ENCODE assay signal across 9 cellular contexts in genomic region chr20:50138479-50139393, GRCh38. TPM values are rescaled to one million over a fixed set of nuclear protein-coding genes. Genes with fewer than 3 reads are reported as not detected.
DNase-seq lines count a peak whose midpoint lies in the region; ATAC-seq and TF ChIP-seq lines count a peak whose summit lies in the region.
"Had no signal": no experiment of that assay in that cellular context is flagged by ENCODE, and none has a peak within 500 bp of the region (broad histone marks: within the 10 kb centered on the region; RNA-seq: fewer than 3 reads in every experiment).

No MANE protein-coding gene starts in this region.

- peaks cover 43% of the 10 kb centered on the region for H3K4me1 Mint-ChIP-seq in neural crest cell

- no peaks in the 10 kb centered on the region for H3K79me2 ChIP-seq in OCI-LY1 (ENCODE audit: insufficient read depth, low read length)

- 80% methylated on average over 21 of the region's 29 CpGs for WGBS in esophagus muscularis mucosa

- no peak overlapping the region for H3K4me2 ChIP-seq in OCI-LY1 (ENCODE audit: low read length)

- peak overlapping the region; percentile 91 for H3K27ac Mint-ChIP-seq in neural crest cell (ENCODE audit: unreplicated experiment)

- H3K4me3 ChIP-seq in AG04450 (ENCODE audit: low read depth, low read length) (no peak overlapping the region), OCI-LY1 (ENCODE audit: low read depth, low read length, poor library complexity, severe bottlenecking) (no peak overlapping the region), esophagus muscularis mucosa (peak overlapping the region in 1 of 4 donors; percentile 9)

- H3K9ac ChIP-seq in OCI-LY1 (ENCODE audit: low read length), result no peak overlapping the region

- peak overlapping the region; percentile 70 for H3K4me3 Mint-ChIP-seq in neural crest cell

- no peak for TF ChIP-seq POLR2A in esophagus muscularis mucosa (IDR thresholded peaks at IDR 0.05; ENCODE audit: low read depth)

- H3K9me2 ChIP-seq in OCI-LY1 (ENCODE audit: low read depth, low read length), result no peaks in the 10 kb centered on the region

- no peak overlapping the region for H2AFZ ChIP-seq in OCI-LY1 (ENCODE audit: low read length)

- TF ChIP-seq CTCF in AG04450 (IDR thresholded peaks at IDR 0.05; ENCODE audit: low read depth, low read length), result no peak
- TF ChIP-seq CTCF in OCI-LY1 (IDR thresholded peaks at IDR 0.05; ENCODE audit: low read length), result peak; percentile 8; the same call in 1 of the 2 replicates
- no peak for TF ChIP-seq CTCF in esophagus muscularis mucosa (IDR thresholded peaks at IDR 0.05)
- no peak for TF ChIP-seq CTCF in neural crest cell (conservative IDR thresholded peaks at IDR 0.05)

- no peaks in the 10 kb centered on the region for H3K4me1 ChIP-seq in OCI-LY1 (ENCODE audit: insufficient read depth, low read length, severe bottlenecking)
- peaks cover 59 to 72% (median 66%) of the 10 kb centered on the region in 4 donors for H3K4me1 ChIP-seq in esophagus muscularis mucosa

- intact Hi-C loops in esophagus muscularis mucosa (cut with DNase I), result no loop called here

- DNase-seq in AG04450 (ENCODE audit: low read depth, low spot score) (no peak), esophagus muscularis mucosa (ENCODE audit: extremely low spot score) (no peak), neural crest cell (ENCODE audit: low read depth, low spot score) (peak; percentile 55), kidney glomerular epithelial cell (lab: John Stamatoyannopoulos, UW) (no peak), AG08396 (ENCODE audit: low spot score) (no peak), NCI-H146 treated with DMSO at 0.1 percent for 48 hours (lab: John Stamatoyannopoulos, UW; ENCODE audit: unreplicated experiment) (no peak)
- DNase-seq: NCI-H187 treated with DMSO at 0.1 percent for 48 hours had no signal

- H3K36me3 Mint-ChIP-seq in neural crest cell (ENCODE audit: low read depth), result peaks cover 7% of the 10 kb centered on the region

- H3F3A ChIP-seq in OCI-LY1 (ENCODE audit: insufficient read depth, low read length), result no peaks in the 10 kb centered on the region

- H4K20me1 ChIP-seq in OCI-LY1 (ENCODE audit: insufficient read depth, low read length), result no peaks in the 10 kb centered on the region

- ATAC-seq in GM19452 (IDR thresholded peaks at IDR 0.05; ENCODE audit: unreplicated experiment), result no peak

- no peaks in the 10 kb centered on the region for H3K27me3 Mint-ChIP-seq in neural crest cell (ENCODE audit: low read depth)

- no peak for TF ChIP-seq EP300 in esophagus muscularis mucosa (IDR thresholded peaks at IDR 0.05)

- H3K27me3 ChIP-seq in AG04450 (ENCODE audit: control insufficient read depth, insufficient read depth, low read length) (no peaks in the 10 kb centered on the region), OCI-LY1 (ENCODE audit: insufficient read depth, low read length) (no peaks in the 10 kb centered on the region), esophagus muscularis mucosa (no peaks in the 10 kb centered on the region)

- H3K36me3 ChIP-seq in OCI-LY1 (ENCODE audit: insufficient read depth, low read length), result peaks cover 35% of the 10 kb centered on the region; the same call in 1 of the 2 replicates
- peaks cover 12 to 60% (median 43%) of the 10 kb centered on the region in 4 donors for H3K36me3 ChIP-seq in esophagus muscularis mucosa

- POLR2A ChIA-PET in AG04450 (lab: Yijun Ruan, JAX), result interaction anchor here (1.2 kb wide), 1 partner anchor 15 kb away, joined by 4 read pairs; no protein-coding TSS in a partner anchor

- H3K9me3 Mint-ChIP-seq in neural crest cell, result no peaks in the 10 kb centered on the region

- peak overlapping the region; percentile 31 for H3K27ac ChIP-seq in AG04450 (ENCODE audit: low read depth, low read length)
- no peak overlapping the region for H3K27ac ChIP-seq in OCI-LY1 (ENCODE audit: low read depth, low read length, poor library complexity, severe bottlenecking)
- H3K27ac ChIP-seq in esophagus muscularis mucosa (replicated peaks in 1 of 4), result peak overlapping the region; percentile 47 to 71 (median 64)

- H3K9me3 ChIP-seq in AG04450 (ENCODE audit: control insufficient read depth, insufficient read depth, low read length), result no peaks in the 10 kb centered on the region; the same call in 1 of the 2 replicates
- H3K9me3 ChIP-seq in OCI-LY1 (ENCODE audit: low read length), result no peaks in the 10 kb centered on the region
- no peaks in the 10 kb centered on the region for H3K9me3 ChIP-seq in esophagus muscularis mucosa

- CTCF ChIA-PET in AG04450 (lab: Charles Lee), result no interaction called here

RNA-seq across cellular contexts. Expression of gene PEDS1, which starts 14.8 kb away (rescaled TPM):
- 24.7 and 34.1 TPM in 2 replicates for polyA plus RNA-seq in AG04450 (2011; rRNA removed)
- polyA minus RNA-seq in AG04450 (2011; rRNA and poly(A)+ RNA removed), result 59.3 and 77.2 TPM in 2 replicates
- total RNA-seq in esophagus muscularis mucosa (10 to 100 TPM; 22.2 to 50.3 (median 30.7) TPM), neural crest cell (26.1 and 29.1 TPM in 2 replicates)

RNA-seq across cellular contexts. Expression of gene UBE2V1, which starts 25.8 kb away (rescaled TPM):
- polyA plus RNA-seq in AG04450 (2011; rRNA removed), result 148 and 171 TPM in 2 replicates
- 87.4 and 99.3 TPM in 2 replicates for polyA minus RNA-seq in AG04450 (2011; rRNA and poly(A)+ RNA removed)
- 100 to 1,000 TPM in 1 of 4 donors, 10 to 100 TPM in 3; 66.8 to 104 (median 78.3) TPM for total RNA-seq in esophagus muscularis mucosa
- 147 and 177 TPM in 2 replicates for total RNA-seq in neural crest cell

RNA-seq across cellular contexts. Expression of gene CEBPB, which starts 51.9 kb away (rescaled TPM):
- polyA plus RNA-seq in AG04450 (2011; rRNA removed), result 19.1 and 23.6 TPM in 2 replicates
- 10.8 and 13.6 TPM in 2 replicates for polyA minus RNA-seq in AG04450 (2011; rRNA and poly(A)+ RNA removed)
- 100 to 1,000 TPM; 105 to 195 (median 144) TPM for total RNA-seq in esophagus muscularis mucosa
- total RNA-seq in neural crest cell, result 7.6 and 7.8 TPM in 2 replicates

Comparison
In these comparisons a context has a peak if more than half of its experiments do, and no peak if none do; other contexts are left out.
1. RNA of gene CEBPB, which starts 51.9 kb away (total RNA-seq): 105 to 195 TPM in esophagus muscularis mucosa; 7.6 to 7.8 TPM in neural crest cell; every median in the first group is over 10 times any median in the second.